In the genomic region with DNA sequence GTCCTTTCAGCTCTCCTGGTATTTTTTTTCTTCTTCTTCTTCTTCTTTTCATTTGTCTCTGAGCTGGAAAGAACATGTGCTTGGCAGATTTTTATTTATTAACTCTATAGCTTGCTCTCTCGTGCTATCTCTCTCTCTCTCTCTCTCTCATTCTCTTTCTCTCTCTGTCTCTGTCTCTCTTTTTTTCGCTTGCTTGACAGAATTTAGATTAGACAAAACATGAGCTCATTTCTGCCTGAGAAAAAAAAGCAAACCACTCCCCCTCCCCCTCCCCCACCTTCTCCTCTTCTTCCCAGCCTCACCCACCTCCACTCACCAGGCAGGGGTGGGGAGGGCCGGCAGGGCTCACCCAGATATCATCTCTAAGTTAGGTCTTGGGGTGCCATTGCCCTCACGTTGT, we compare ENCODE assay signal across 26 cellular contexts.
"Had no signal": no experiment of that assay in that cellular context is flagged by ENCODE, and none has a peak within 500 bp of the region (broad histone marks: within the 10 kb centered on the region; RNA-seq: fewer than 3 reads in every experiment).

No MANE protein-coding gene starts in this region.

- FAIRE-seq: endometrium, frontal cortex, TTC549 had no signal

- H3K9me3 Mint-ChIP-seq: activated naive CD4-positive, alpha-beta T cell treated with anti-CD3 and anti-CD28 coated beads, Interleukin-2, amount 10 ng/mL, durations not matched to agents 7 days and 5 days; central memory CD8-positive, alpha-beta T cell; dendritic cell treated with granulocyte-macrophage colony-stimulating factor and Interleukin-4, amounts not matched to agents 40 ng/mL and 50 ng/mL, for 4 days; naive thymus-derived CD4-positive, alpha-beta T cell; type B pancreatic cell had no signal

- H3K27me3 ChIP-seq: neutrophil, right lobe of liver, testis, uterus had no signal

- DNase-seq: activated CD4-positive, alpha-beta T cell treated with anti-CD3 and anti-CD28 coated beads for 48 hours; activated CD4-positive, alpha-beta T cell treated with anti-CD3 and anti-CD28 coated beads, Interleukin-2, amount 50 U/mL, for 48 hours; activated CD8-positive, alpha-beta memory T cell treated with anti-CD3 and anti-CD28 coated beads for 24 hours; activated effector memory CD4-positive, alpha-beta T cell treated with anti-CD3 and anti-CD28 coated beads, Interleukin-2, amount 50 U/mL, for 16 hours; activated naive CD4-positive, alpha-beta T cell treated with anti-CD3 and anti-CD28 coated beads, Interleukin-2, amount 10 ng/mL, durations not matched to agents 7 days and 5 days; amniotic stem cell; mammary epithelial cell; midbrain; naive thymus-derived CD4-positive, alpha-beta T cell; right lobe of liver; stimulated activated CD4-positive, alpha-beta T cell treated with anti-CD3 and anti-CD28 coated beads, Interleukin-12 subunit alpha, Interleukin-12 subunit beta, amount 100 ng/mL, for 4 hours; stimulated activated CD4-positive, alpha-beta T cell treated with anti-CD3 and anti-CD28 coated beads, Interleukin-4, amount 100 ng/mL, for 1 hour; stimulated activated naive CD8-positive, alpha-beta T cell treated with anti-CD3 and anti-CD28 coated beads, Interleukin-15, Interleukin-2, amounts not matched to agents 100 U/mL and 50 U/mL, for 24 hours; testis; uterus had no signal

- H3K36me3 ChIP-seq: breast epithelium, neutrophil, right lobe of liver, uterus had no signal

- H3K9me3 ChIP-seq: breast epithelium, neutrophil, right lobe of liver, testis, uterus had no signal

- H3K4me3 ChIP-seq: breast epithelium, right lobe of liver, testis, uterus had no signal

- H3K36me3 Mint-ChIP-seq: activated naive CD4-positive, alpha-beta T cell treated with anti-CD3 and anti-CD28 coated beads, Interleukin-2, amount 10 ng/mL, durations not matched to agents 7 days and 5 days; naive thymus-derived CD4-positive, alpha-beta T cell; type B pancreatic cell had no signal

- H3K27ac Mint-ChIP-seq: activated naive CD4-positive, alpha-beta T cell treated with anti-CD3 and anti-CD28 coated beads, Interleukin-2, amount 10 ng/mL, durations not matched to agents 7 days and 5 days; dendritic cell treated with granulocyte-macrophage colony-stimulating factor and Interleukin-4, amounts not matched to agents 40 ng/mL and 50 ng/mL, for 4 days; progenitor cell of endocrine pancreas; type B pancreatic cell had no signal

- H3K27ac ChIP-seq: breast epithelium, epithelial cell of prostate, neutrophil, right lobe of liver, testis, uterus, VCaP had no signal

- H3K4me1 Mint-ChIP-seq: activated naive CD4-positive, alpha-beta T cell treated with anti-CD3 and anti-CD28 coated beads, Interleukin-2, amount 10 ng/mL, durations not matched to agents 7 days and 5 days; central memory CD8-positive, alpha-beta T cell; naive thymus-derived CD4-positive, alpha-beta T cell had no signal

- H3K4me3 Mint-ChIP-seq: activated naive CD4-positive, alpha-beta T cell treated with anti-CD3 and anti-CD28 coated beads, Interleukin-2, amount 10 ng/mL, durations not matched to agents 7 days and 5 days; central memory CD8-positive, alpha-beta T cell; dendritic cell treated with granulocyte-macrophage colony-stimulating factor and Interleukin-4, amounts not matched to agents 40 ng/mL and 50 ng/mL, for 4 days; naive thymus-derived CD4-positive, alpha-beta T cell; type B pancreatic cell had no signal

- H3K27me3 Mint-ChIP-seq: activated naive CD4-positive, alpha-beta T cell treated with anti-CD3 and anti-CD28 coated beads, Interleukin-2, amount 10 ng/mL, durations not matched to agents 7 days and 5 days; central memory CD8-positive, alpha-beta T cell; naive thymus-derived CD4-positive, alpha-beta T cell; progenitor cell of endocrine pancreas; type B pancreatic cell had no signal

- H3K4me1 ChIP-seq: breast epithelium, right lobe of liver, testis, uterus had no signal
